Comparison of ENCODE assay signal across 1 cellular context in the genomic region with DNA sequence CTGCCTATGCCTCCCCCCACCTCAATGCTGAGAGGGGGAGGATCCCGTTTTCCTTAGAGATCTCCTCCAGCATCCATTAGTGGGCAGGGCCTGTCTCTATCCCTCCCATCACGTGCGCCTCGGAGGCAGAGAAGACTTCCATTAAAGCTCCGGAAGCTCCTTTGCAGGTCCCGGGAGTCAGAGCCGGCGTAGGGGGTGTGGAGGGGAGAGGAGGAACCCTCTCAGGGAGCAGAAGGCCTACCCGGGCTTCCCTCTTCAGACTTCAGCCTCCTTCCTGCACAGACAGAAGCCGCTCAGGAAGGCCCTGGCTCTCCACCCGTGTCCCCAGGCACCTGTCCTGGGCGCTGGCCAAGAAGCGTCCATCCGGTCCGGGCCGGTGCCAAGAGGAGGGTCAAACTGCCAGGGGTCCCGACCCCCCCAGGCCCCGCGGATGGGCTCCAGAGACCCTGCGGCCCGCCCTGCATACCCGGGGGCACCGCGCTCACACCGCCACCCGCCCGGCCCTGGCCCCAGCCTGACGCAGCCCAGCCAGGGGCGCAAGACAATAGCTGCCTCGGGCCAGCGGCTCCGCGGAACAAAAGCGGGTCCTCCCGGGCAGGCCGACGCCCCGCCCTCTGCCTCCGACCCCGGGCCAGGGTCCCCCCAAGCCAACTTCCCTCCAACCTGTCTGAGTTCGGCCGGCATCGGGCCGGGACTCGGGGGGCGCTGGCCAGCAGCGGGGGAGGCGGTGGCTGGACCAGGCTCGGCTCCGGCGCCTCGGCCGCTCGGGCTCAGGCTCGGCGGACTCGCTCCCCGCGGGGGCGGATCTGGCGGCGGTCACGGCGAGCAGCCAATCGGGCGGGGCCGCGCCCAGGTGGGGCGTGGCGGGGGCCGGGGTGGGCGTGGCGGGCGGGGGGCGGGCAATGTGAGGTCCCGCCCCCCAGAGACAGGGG.
A peak's percentile ranks its signal among the peaks of the same experiment; 100 is the strongest.
TF ChIP-seq lines count a peak whose summit lies in the region.

No MANE protein-coding gene starts in this region.

TF ChIP-seq in Ishikawa, 13 proteins besides CTCF, POLR2A, EP300 and RAD21 (continued from another document):
- TF ChIP-seq, protein P1, sequence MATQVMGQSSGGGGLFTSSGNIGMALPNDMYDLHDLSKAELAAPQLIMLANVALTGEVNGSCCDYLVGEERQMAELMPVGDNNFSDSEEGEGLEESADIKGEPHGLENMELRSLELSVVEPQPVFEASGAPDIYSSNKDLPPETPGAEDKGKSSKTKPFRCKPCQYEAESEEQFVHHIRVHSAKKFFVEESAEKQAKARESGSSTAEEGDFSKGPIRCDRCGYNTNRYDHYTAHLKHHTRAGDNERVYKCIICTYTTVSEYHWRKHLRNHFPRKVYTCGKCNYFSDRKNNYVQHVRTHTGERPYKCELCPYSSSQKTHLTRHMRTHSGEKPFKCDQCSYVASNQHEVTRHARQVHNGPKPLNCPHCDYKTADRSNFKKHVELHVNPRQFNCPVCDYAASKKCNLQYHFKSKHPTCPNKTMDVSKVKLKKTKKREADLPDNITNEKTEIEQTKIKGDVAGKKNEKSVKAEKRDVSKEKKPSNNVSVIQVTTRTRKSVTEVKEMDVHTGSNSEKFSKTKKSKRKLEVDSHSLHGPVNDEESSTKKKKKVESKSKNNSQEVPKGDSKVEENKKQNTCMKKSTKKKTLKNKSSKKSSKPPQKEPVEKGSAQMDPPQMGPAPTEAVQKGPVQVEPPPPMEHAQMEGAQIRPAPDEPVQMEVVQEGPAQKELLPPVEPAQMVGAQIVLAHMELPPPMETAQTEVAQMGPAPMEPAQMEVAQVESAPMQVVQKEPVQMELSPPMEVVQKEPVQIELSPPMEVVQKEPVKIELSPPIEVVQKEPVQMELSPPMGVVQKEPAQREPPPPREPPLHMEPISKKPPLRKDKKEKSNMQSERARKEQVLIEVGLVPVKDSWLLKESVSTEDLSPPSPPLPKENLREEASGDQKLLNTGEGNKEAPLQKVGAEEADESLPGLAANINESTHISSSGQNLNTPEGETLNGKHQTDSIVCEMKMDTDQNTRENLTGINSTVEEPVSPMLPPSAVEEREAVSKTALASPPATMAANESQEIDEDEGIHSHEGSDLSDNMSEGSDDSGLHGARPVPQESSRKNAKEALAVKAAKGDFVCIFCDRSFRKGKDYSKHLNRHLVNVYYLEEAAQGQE (IDR thresholded peaks at IDR 0.05; ENCODE audit: low read depth), result peak; percentile 46; the same call in 1 of the 2 replicates
- TF ChIP-seq, protein P2, sequence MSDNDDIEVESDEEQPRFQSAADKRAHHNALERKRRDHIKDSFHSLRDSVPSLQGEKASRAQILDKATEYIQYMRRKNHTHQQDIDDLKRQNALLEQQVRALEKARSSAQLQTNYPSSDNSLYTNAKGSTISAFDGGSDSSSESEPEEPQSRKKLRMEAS (IDR thresholded peaks at IDR 0.05), result peak; percentile 38
